In the genomic region with DNA sequence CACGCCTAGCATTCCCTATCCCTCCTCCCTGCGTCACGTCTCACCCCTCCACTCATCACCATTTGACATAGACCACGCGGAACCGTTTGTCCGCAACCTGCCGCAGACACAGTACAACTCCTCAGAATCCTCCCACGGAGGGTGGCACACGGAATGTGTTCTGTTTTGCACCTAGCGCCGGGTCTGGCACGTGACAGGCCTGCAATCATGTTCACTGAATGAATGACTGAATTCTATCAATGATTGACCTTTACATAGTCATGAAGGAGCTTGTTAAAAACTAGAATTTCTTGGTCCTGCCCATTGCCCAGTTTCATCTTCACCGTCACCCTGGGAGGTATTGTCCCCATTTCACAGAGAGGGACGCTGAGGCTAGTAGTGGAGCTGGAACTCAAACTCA, we compare ENCODE assay signal across 2 cellular contexts.
TF ChIP-seq lines count a peak whose summit lies in the region.

No MANE protein-coding gene starts in this region.

TF ChIP-seq in K562, 482 proteins besides CTCF, POLR2A, EP300 and RAD21:
- TF ChIP-seq RBM25 (IDR thresholded peaks at IDR 0.05; ENCODE audit: low read depth, low read length, severe bottlenecking) (peak; percentile 41), LCOR (CRISPR knock-in tag; IDR thresholded peaks at IDR 0.05) (no peak)

TF ChIP-seq in HepG2, 621 proteins besides CTCF, POLR2A, EP300 and RAD21:
- TF ChIP-seq ZNF549 (CRISPR knock-in tag; IDR thresholded peaks at IDR 0.05) (no peak), ZBTB38 (CRISPR knock-in tag; IDR thresholded peaks at IDR 0.05) (no peak), NONO (IDR thresholded peaks at IDR 0.05) (no peak), NONO (CRISPR knock-in tag; conservative IDR thresholded peaks at IDR 0.05) (0 out of 2 replicates have a peak, but pooled peaks have one; percentile 32), ZBTB7B (CRISPR knock-in tag; IDR thresholded peaks at IDR 0.05) (no peak), ELF3 (CRISPR knock-in tag; IDR thresholded peaks at IDR 0.05) (no peak), POLR2G (IDR thresholded peaks at IDR 0.05; ENCODE audit: low read depth, low read length) (no peak), ATF7-NPFF (CRISPR knock-in tag; IDR thresholded peaks at IDR 0.05; ENCODE audit: low read depth) (0 out of 2 replicates have a peak, but pooled peaks have one; percentile 20), IRX3 (CRISPR knock-in tag; IDR thresholded peaks at IDR 0.05; ENCODE audit: borderline replicate concordance, low read depth) (no peak), MXD4 (CRISPR knock-in tag; IDR thresholded peaks at IDR 0.05) (no peak), KLF13 (CRISPR knock-in tag; IDR thresholded peaks at IDR 0.05) (0 out of 2 replicates have a peak, but pooled peaks have one; percentile 32), KDM3A (CRISPR knock-in tag; IDR thresholded peaks at IDR 0.05; ENCODE audit: low read depth) (no peak), ZNF780A (CRISPR knock-in tag; IDR thresholded peaks at IDR 0.05) (no peak), GFI1 (CRISPR knock-in tag; IDR thresholded peaks at IDR 0.05; ENCODE audit: borderline replicate concordance) (no peak), ZBTB1 (CRISPR knock-in tag; IDR thresholded peaks at IDR 0.05; ENCODE audit: borderline replicate concordance) (no peak), ZNF317 (CRISPR knock-in tag; IDR thresholded peaks at IDR 0.05) (no peak), ZNF629 (CRISPR knock-in tag; conservative IDR thresholded peaks at IDR 0.05) (peak; percentile 76), MEF2D (CRISPR knock-in tag; IDR thresholded peaks at IDR 0.05) (no peak), ZNF234 (CRISPR knock-in tag; conservative IDR thresholded peaks at IDR 0.05) (no peak), MIXL1 (CRISPR knock-in tag; IDR thresholded peaks at IDR 0.05) (no peak)
- TF ChIP-seq, protein P1, sequence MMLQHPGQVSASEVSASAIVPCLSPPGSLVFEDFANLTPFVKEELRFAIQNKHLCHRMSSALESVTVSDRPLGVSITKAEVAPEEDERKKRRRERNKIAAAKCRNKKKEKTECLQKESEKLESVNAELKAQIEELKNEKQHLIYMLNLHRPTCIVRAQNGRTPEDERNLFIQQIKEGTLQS (CRISPR knock-in tag; IDR thresholded peaks at IDR 0.05), result no peak
- TF ChIP-seq, protein P2, sequence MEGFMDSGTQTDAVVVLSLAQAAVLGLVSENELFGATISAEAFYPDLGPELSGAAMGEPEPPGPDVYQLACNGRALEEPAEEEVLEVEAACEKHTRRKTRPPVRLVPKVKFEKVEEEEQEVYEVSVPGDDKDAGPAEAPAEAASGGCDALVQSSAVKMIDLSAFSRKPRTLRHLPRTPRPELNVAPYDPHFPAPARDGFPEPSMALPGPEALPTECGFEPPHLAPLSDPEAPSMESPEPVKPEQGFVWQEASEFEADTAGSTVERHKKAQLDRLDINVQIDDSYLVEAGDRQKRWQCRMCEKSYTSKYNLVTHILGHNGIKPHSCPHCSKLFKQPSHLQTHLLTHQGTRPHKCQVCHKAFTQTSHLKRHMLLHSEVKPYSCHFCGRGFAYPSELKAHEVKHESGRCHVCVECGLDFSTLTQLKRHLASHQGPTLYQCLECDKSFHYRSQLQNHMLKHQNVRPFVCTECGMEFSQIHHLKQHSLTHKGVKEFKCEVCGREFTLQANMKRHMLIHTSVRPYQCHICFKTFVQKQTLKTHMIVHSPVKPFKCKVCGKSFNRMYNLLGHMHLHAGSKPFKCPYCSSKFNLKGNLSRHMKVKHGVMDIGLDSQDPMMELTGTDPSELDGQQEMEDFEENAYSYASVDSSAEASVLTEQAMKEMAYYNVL (CRISPR knock-in tag; IDR thresholded peaks at IDR 0.05; ENCODE audit: borderline replicate concordance), result no peak
